In the genomic region with DNA sequence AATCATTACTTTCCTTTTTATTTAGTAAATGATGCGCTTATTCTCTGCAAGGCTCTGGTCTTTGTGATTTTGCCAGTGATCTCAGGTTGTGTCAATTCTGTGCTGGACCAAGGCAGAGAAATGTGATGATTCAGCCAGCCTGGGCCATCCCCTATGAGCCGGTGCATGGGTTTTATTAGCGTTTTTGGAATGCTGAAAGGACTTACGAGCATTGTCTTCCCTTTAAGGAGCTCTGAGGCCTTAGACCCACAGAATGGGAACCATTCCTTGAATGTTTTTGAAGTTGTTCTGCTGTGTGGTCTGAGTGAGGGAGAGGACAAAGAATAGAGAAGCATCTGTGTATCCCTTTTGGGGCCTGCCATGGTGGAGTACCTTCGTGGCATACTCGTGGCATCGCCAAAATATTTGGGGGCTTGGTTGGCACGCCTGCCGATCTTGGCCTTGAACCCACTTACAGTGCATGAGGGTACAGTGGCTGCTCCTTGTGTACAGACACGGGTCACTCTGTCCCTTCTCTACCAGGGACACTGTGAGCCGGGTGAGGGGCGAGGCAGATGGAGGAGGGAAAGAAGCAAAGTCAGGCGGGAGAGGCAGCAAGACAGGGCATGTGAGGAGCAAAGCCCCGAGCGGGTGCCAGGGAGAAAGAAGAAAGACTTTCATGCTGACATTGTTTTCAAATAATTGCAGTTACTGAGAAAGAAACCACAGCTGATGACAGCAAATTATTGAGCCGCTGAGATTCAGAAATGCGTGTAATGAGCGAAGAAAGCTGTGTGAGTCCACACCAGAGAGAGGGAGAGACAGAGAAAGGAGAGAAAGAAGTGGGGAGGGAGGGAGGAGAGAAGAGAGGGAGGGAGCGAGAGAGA, we compare ENCODE assay signal across 29 cellular contexts.
A peak's percentile ranks its signal among the peaks of the same experiment; 100 is the strongest.
DNase-seq lines count a peak whose midpoint lies in the region; ATAC-seq lines count a peak whose summit lies in the region.
"Had no signal": no experiment of that assay in that cellular context is flagged by ENCODE, and none has a peak within 500 bp of the region (broad histone marks: within the 10 kb centered on the region; RNA-seq: fewer than 3 reads in every experiment).

No MANE protein-coding gene starts in this region.

- H3K27ac Mint-ChIP-seq in stimulated activated effector memory CD8-positive, alpha-beta T cell treated with anti-CD3 and anti-CD28 coated beads, Interleukin-12 subunit alpha, Interleukin-12 subunit beta, amount 100 ng/mL, for 72 hours: no peak overlapping the region
- H3K27ac Mint-ChIP-seq: activated naive CD4-positive, alpha-beta T cell treated with anti-CD3 and anti-CD28 coated beads, Interleukin-2, amount 50 U/mL, for 24 hours; activated T-helper 1 cell treated with anti-CD3 and anti-CD28 coated beads, Interleukin-12 subunit alpha, Interleukin-12 subunit beta, Interleukin-2, Interleukin-4 antibody, amounts not matched to agents 30 ng/mL and 10 ng/mL and 1 ng/mL, durations not matched to agents 14 hours and 24 hours and 36 hours; natural killer cell treated with Interleukin-12 subunit alpha and Interleukin-12 subunit beta and Interleukin-15 and Interleukin-18, amount 100 ng/mL, for 72 hours; stimulated activated memory B cell treated with anti-CD40 and anti-IgM and Interleukin-4, amounts not matched to agents 10 μg/mL and 1 μg/mL and 100 μg/mL, for 72 hours; WTC11 had no signal

- no peak overlapping the region for H3K4me3 Mint-ChIP-seq in stimulated activated effector memory CD8-positive, alpha-beta T cell treated with anti-CD3 and anti-CD28 coated beads, Interleukin-12 subunit alpha, Interleukin-12 subunit beta, amount 100 ng/mL, for 72 hours
- H3K4me3 Mint-ChIP-seq: activated naive CD4-positive, alpha-beta T cell treated with anti-CD3 and anti-CD28 coated beads, Interleukin-2, amount 50 U/mL, for 24 hours; activated T-helper 1 cell treated with anti-CD3 and anti-CD28 coated beads, Interleukin-12 subunit alpha, Interleukin-12 subunit beta, Interleukin-2, Interleukin-4 antibody, amounts not matched to agents 30 ng/mL and 10 ng/mL and 1 ng/mL, durations not matched to agents 14 hours and 24 hours and 36 hours; natural killer cell treated with Interleukin-12 subunit alpha and Interleukin-12 subunit beta and Interleukin-15 and Interleukin-18, amount 100 ng/mL, for 72 hours; stimulated activated memory B cell treated with anti-CD40 and anti-IgM and Interleukin-4, amounts not matched to agents 10 μg/mL and 1 μg/mL and 100 μg/mL, for 72 hours; WTC11 had no signal

- no peaks in the 10 kb centered on the region for H3K4me1 Mint-ChIP-seq in stimulated activated effector memory CD8-positive, alpha-beta T cell treated with anti-CD3 and anti-CD28 coated beads, Interleukin-12 subunit alpha, Interleukin-12 subunit beta, amount 100 ng/mL, for 72 hours
- H3K4me1 Mint-ChIP-seq: activated naive CD4-positive, alpha-beta T cell treated with anti-CD3 and anti-CD28 coated beads, Interleukin-2, amount 50 U/mL, for 24 hours; stimulated activated memory B cell treated with anti-CD40 and anti-IgM and Interleukin-4, amounts not matched to agents 10 μg/mL and 1 μg/mL and 100 μg/mL, for 72 hours had no signal

- no peaks in the 10 kb centered on the region for H3K36me3 ChIP-seq in rectal smooth muscle tissue (ENCODE audit: control insufficient read depth, insufficient read depth, low read length)
- H3K36me3 ChIP-seq: BLaER1 treated with 17β-estradiol and CSF1 and Interleukin-3, amounts not matched to agents 10 nM and 100 nM; heart left ventricle had no signal

- no peaks in the 10 kb centered on the region for H3K27me3 ChIP-seq in rectal smooth muscle tissue (ENCODE audit: control insufficient read depth, insufficient read depth, low read length)
- H3K27me3 ChIP-seq: BLaER1 treated with 17β-estradiol and CSF1 and Interleukin-3, amounts not matched to agents 10 nM and 100 nM had no signal

- no peaks in the 10 kb centered on the region for H3K9me3 Mint-ChIP-seq in stimulated activated effector memory CD8-positive, alpha-beta T cell treated with anti-CD3 and anti-CD28 coated beads, Interleukin-12 subunit alpha, Interleukin-12 subunit beta, amount 100 ng/mL, for 72 hours
- H3K9me3 Mint-ChIP-seq: activated naive CD4-positive, alpha-beta T cell treated with anti-CD3 and anti-CD28 coated beads, Interleukin-2, amount 50 U/mL, for 24 hours; activated T-helper 1 cell treated with anti-CD3 and anti-CD28 coated beads, Interleukin-12 subunit alpha, Interleukin-12 subunit beta, Interleukin-2, Interleukin-4 antibody, amounts not matched to agents 30 ng/mL and 10 ng/mL and 1 ng/mL, durations not matched to agents 14 hours and 24 hours and 36 hours; natural killer cell treated with Interleukin-12 subunit alpha and Interleukin-12 subunit beta and Interleukin-15 and Interleukin-18, amount 100 ng/mL, for 72 hours had no signal

- H3K4me3 ChIP-seq in rectal smooth muscle tissue (ENCODE audit: low read length): no peak overlapping the region
- H3K4me3 ChIP-seq: BLaER1 treated with 17β-estradiol and CSF1 and Interleukin-3, amounts not matched to agents 10 nM and 100 nM; heart left ventricle; psoas muscle had no signal

- H3K9ac ChIP-seq in rectal smooth muscle tissue (ENCODE audit: low read length): no peak overlapping the region
- H3K9ac ChIP-seq: BLaER1 treated with 17β-estradiol and CSF1 and Interleukin-3, amounts not matched to agents 10 nM and 100 nM had no signal

- H3K4me1 ChIP-seq in rectal smooth muscle tissue (ENCODE audit: control insufficient read depth, insufficient read depth, low read length): peaks cover 12% of the 10 kb centered on the region
- H3K4me1 ChIP-seq: BLaER1 treated with 17β-estradiol and CSF1 and Interleukin-3, amounts not matched to agents 10 nM and 100 nM; heart left ventricle; psoas muscle had no signal

- no peaks in the 10 kb centered on the region for H3K36me3 Mint-ChIP-seq in stimulated activated effector memory CD8-positive, alpha-beta T cell treated with anti-CD3 and anti-CD28 coated beads, Interleukin-12 subunit alpha, Interleukin-12 subunit beta, amount 100 ng/mL, for 72 hours
- H3K36me3 Mint-ChIP-seq: activated naive CD4-positive, alpha-beta T cell treated with anti-CD3 and anti-CD28 coated beads, Interleukin-2, amount 50 U/mL, for 24 hours; natural killer cell treated with Interleukin-12 subunit alpha and Interleukin-12 subunit beta and Interleukin-15 and Interleukin-18, amount 100 ng/mL, for 72 hours; stimulated activated memory B cell treated with anti-CD40 and anti-IgM and Interleukin-4, amounts not matched to agents 10 μg/mL and 1 μg/mL and 100 μg/mL, for 72 hours; WTC11 had no signal

- H3K27ac ChIP-seq in rectal smooth muscle tissue (ENCODE audit: low read depth, low read length): peak overlapping the region; percentile 67
- H3K27ac ChIP-seq: BLaER1 treated with 17β-estradiol and CSF1 and Interleukin-3, amounts not matched to agents 10 nM and 100 nM; psoas muscle had no signal

- ATAC-seq in HG03159 (IDR thresholded peaks at IDR 0.05; ENCODE audit: unreplicated experiment): no peak
- ATAC-seq in stimulated activated effector memory CD8-positive, alpha-beta T cell treated with anti-CD3 and anti-CD28 coated beads, Interleukin-12 subunit alpha, Interleukin-12 subunit beta, amount 100 ng/mL, for 72 hours: no peak
- ATAC-seq in GM18498 (IDR thresholded peaks at IDR 0.05; ENCODE audit: unreplicated experiment): no peak
- ATAC-seq: heart left ventricle; natural killer cell treated with Interleukin-12 subunit alpha and Interleukin-12 subunit beta and Interleukin-15 and Interleukin-18, amount 100 ng/mL, for 72 hours; stimulated activated memory B cell treated with anti-CD40 and anti-IgM and Interleukin-4, amounts not matched to agents 10 μg/mL and 1 μg/mL and 100 μg/mL, for 72 hours; WTC11 had no signal

- DNase-seq in Daoy (ENCODE audit: low read depth): peak; percentile 41
- DNase-seq in astrocyte of the hippocampus (ENCODE audit: low read depth, low spot score): peak; percentile 84
- peak; percentile 68 for DNase-seq in mesenteric fat pad (ENCODE audit: low spot score)
- DNase-seq in stimulated activated effector memory CD8-positive, alpha-beta T cell treated with anti-CD3 and anti-CD28 coated beads, Interleukin-12 subunit alpha, Interleukin-12 subunit beta, amount 100 ng/mL, for 72 hours (ENCODE audit: low spot score in 2 of 2): no peak
- DNase-seq in hepatic stellate cell (ENCODE audit: low spot score): no peak
- DNase-seq: anterior cingulate cortex; caudate nucleus; dermis blood vessel endothelial cell; DMS79 treated with DMSO at 0.1 percent for 48 hours; H7; heart left ventricle; KG1; midbrain; MV-4-11; NCI-H187; psoas muscle; small intestine; stimulated activated CD4-positive, alpha-beta T cell treated with anti-CD3 and anti-CD28 coated beads, Interleukin-2, amount 100 ng/mL, for 24 hours; SW 1271; T1000 had no signal

Comparison
In these comparisons a context has a peak if more than half of its experiments do, and no peak if none do; other contexts are left out.
1. DNase-seq: peak in Daoy (single experiment), astrocyte of the hippocampus (single experiment) and mesenteric fat pad (single experiment); none in stimulated activated effector memory CD8-positive, alpha-beta T cell treated with anti-CD3 and anti-CD28 coated beads, Interleukin-12 subunit alpha, Interleukin-12 subunit beta, amount 100 ng/mL, for 72 hours (0 of 2) and hepatic stellate cell (single experiment).